ENCODE assay signal across 1 cellular context in the genomic region with DNA sequence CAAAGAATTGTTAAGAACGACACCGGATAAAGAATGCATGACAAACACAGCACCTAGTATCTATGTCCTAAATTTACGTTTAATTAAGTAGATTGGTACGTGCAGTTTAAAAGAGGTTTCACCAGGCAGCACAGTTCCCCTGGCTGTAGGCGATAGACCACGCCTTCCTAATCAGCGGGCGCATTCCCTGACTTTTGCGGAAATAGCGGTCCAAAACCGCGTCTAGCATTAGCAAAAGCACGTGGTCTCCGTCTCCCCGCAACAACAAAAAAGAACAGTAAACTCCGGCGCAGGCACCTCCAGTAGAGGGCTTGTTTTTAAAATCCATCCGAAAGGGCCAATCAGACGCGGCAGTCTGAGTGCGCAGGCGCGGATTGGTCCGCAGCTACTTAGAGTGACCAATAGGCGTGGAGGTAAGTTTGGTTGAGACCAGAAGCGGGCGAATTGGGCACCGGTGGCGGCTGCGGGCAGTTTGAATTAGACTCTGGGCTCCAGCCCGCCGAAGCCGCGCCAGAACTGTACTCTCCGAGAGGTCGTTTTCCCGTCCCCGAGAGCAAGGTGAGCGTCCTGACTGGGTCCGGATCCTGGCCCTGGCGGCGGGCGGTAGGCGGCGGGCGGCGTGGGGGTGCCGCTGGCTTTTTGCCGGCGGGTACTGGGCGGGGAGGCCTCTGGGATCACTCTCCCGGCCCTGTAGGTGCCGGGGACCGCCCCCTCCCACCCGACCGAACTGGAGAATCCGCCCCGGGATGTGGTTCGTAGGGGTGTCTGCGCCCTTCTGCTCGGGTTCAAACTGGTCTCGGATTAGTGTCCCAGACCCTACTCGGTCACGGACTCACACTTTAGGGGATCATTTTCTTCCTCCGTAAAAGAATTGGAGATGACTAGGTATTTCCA.
TF ChIP-seq lines count a peak whose summit lies in the region.

A gene with protein sequence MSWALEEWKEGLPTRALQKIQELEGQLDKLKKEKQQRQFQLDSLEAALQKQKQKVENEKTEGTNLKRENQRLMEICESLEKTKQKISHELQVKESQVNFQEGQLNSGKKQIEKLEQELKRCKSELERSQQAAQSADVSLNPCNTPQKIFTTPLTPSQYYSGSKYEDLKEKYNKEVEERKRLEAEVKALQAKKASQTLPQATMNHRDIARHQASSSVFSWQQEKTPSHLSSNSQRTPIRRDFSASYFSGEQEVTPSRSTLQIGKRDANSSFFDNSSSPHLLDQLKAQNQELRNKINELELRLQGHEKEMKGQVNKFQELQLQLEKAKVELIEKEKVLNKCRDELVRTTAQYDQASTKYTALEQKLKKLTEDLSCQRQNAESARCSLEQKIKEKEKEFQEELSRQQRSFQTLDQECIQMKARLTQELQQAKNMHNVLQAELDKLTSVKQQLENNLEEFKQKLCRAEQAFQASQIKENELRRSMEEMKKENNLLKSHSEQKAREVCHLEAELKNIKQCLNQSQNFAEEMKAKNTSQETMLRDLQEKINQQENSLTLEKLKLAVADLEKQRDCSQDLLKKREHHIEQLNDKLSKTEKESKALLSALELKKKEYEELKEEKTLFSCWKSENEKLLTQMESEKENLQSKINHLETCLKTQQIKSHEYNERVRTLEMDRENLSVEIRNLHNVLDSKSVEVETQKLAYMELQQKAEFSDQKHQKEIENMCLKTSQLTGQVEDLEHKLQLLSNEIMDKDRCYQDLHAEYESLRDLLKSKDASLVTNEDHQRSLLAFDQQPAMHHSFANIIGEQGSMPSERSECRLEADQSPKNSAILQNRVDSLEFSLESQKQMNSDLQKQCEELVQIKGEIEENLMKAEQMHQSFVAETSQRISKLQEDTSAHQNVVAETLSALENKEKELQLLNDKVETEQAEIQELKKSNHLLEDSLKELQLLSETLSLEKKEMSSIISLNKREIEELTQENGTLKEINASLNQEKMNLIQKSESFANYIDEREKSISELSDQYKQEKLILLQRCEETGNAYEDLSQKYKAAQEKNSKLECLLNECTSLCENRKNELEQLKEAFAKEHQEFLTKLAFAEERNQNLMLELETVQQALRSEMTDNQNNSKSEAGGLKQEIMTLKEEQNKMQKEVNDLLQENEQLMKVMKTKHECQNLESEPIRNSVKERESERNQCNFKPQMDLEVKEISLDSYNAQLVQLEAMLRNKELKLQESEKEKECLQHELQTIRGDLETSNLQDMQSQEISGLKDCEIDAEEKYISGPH (N-terminal part only) (plus strand): TSS at position 432 of the 894 bp plus-strand sequence. CDS start 10,560 bp downstream, outside the sequence.

TF ChIP-seq in HepG2, 621 proteins besides CTCF, POLR2A, EP300 and RAD21 (continued from another document and continues in another):
- 0 out of 2 replicates have a peak, but pooled peaks have one; percentile 20 for TF ChIP-seq ZNF800 (CRISPR knock-in tag; IDR thresholded peaks at IDR 0.05)
- TF ChIP-seq, protein P1, sequence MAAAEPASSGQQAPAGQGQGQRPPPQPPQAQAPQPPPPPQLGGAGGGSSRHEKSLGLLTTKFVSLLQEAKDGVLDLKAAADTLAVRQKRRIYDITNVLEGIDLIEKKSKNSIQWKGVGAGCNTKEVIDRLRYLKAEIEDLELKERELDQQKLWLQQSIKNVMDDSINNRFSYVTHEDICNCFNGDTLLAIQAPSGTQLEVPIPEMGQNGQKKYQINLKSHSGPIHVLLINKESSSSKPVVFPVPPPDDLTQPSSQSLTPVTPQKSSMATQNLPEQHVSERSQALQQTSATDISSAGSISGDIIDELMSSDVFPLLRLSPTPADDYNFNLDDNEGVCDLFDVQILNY (CRISPR knock-in tag; conservative IDR thresholded peaks at IDR 0.05) = peak; percentile 93
- peak; percentile 87; the same call in 1 of the 2 replicates for TF ChIP-seq NKX3-1 (CRISPR knock-in tag; IDR thresholded peaks at IDR 0.05)
- peak; percentile 88 for TF ChIP-seq REPIN1 (CRISPR knock-in tag; IDR thresholded peaks at IDR 0.05; ENCODE audit: borderline replicate concordance, low read depth)
- TF ChIP-seq HES4 (CRISPR knock-in tag; IDR thresholded peaks at IDR 0.05; ENCODE audit: borderline replicate concordance) = no peak
- no peak for TF ChIP-seq ZNF598 (CRISPR knock-in tag; IDR thresholded peaks at IDR 0.05; ENCODE audit: borderline replicate concordance)
- TF ChIP-seq ZBTB46 (CRISPR knock-in tag; IDR thresholded peaks at IDR 0.05; ENCODE audit: borderline replicate concordance) = no peak
- peak; percentile 88 for TF ChIP-seq E2F1 (CRISPR knock-in tag; IDR thresholded peaks at IDR 0.05)
- no peak for TF ChIP-seq ZNF550 (CRISPR knock-in tag; IDR thresholded peaks at IDR 0.05; ENCODE audit: borderline replicate concordance)
- TF ChIP-seq, protein P2, sequence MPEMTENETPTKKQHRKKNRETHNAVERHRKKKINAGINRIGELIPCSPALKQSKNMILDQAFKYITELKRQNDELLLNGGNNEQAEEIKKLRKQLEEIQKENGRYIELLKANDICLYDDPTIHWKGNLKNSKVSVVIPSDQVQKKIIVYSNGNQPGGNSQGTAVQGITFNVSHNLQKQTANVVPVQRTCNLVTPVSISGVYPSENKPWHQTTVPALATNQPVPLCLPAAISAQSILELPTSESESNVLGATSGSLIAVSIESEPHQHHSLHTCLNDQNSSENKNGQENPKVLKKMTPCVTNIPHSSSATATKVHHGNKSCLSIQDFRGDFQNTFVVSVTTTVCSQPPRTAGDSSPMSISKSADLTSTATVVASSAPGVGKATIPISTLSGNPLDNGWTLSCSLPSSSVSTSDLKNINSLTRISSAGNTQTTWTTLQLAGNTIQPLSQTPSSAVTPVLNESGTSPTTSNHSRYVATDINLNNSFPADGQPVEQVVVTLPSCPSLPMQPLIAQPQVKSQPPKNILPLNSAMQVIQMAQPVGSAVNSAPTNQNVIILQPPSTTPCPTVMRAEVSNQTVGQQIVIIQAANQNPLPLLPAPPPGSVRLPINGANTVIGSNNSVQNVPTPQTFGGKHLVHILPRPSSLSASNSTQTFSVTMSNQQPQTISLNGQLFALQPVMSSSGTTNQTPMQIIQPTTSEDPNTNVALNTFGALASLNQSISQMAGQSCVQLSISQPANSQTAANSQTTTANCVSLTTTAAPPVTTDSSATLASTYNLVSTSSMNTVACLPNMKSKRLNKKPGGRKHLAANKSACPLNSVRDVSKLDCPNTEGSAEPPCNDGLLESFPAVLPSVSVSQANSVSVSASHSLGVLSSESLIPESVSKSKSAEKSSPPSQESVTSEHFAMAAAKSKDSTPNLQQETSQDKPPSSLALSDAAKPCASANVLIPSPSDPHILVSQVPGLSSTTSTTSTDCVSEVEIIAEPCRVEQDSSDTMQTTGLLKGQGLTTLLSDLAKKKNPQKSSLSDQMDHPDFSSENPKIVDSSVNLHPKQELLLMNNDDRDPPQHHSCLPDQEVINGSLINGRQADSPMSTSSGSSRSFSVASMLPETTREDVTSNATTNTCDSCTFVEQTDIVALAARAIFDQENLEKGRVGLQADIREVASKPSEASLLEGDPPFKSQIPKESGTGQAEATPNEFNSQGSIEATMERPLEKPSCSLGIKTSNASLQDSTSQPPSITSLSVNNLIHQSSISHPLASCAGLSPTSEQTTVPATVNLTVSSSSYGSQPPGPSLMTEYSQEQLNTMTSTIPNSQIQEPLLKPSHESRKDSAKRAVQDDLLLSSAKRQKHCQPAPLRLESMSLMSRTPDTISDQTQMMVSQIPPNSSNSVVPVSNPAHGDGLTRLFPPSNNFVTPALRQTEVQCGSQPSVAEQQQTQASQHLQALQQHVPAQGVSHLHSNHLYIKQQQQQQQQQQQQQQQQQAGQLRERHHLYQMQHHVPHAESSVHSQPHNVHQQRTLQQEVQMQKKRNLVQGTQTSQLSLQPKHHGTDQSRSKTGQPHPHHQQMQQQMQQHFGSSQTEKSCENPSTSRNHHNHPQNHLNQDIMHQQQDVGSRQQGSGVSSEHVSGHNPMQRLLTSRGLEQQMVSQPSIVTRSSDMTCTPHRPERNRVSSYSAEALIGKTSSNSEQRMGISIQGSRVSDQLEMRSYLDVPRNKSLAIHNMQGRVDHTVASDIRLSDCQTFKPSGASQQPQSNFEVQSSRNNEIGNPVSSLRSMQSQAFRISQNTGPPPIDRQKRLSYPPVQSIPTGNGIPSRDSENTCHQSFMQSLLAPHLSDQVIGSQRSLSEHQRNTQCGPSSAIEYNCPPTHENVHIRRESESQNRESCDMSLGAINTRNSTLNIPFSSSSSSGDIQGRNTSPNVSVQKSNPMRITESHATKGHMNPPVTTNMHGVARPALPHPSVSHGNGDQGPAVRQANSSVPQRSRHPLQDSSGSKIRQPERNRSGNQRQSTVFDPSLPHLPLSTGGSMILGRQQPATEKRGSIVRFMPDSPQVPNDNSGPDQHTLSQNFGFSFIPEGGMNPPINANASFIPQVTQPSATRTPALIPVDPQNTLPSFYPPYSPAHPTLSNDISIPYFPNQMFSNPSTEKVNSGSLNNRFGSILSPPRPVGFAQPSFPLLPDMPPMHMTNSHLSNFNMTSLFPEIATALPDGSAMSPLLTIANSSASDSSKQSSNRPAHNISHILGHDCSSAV (CRISPR knock-in tag; IDR thresholded peaks at IDR 0.05; ENCODE audit: borderline replicate concordance) = no peak
- TF ChIP-seq MEIS2 (CRISPR knock-in tag; IDR thresholded peaks at IDR 0.05) = no peak
- peak; percentile 80; the same call in 1 of the 2 replicates for TF ChIP-seq CC2D1A (CRISPR knock-in tag; IDR thresholded peaks at IDR 0.05)
- TF ChIP-seq HNRNPLL (IDR thresholded peaks at IDR 0.05; ENCODE audit: low read depth, low read length, poor library complexity, severe bottlenecking) = peak; percentile 98
- no peak for TF ChIP-seq SOX6 (IDR thresholded peaks at IDR 0.05)
- no peak; the same call in 1 of the 2 replicates for TF ChIP-seq SOX6 (CRISPR knock-in tag; IDR thresholded peaks at IDR 0.05)
- TF ChIP-seq, protein P3, sequence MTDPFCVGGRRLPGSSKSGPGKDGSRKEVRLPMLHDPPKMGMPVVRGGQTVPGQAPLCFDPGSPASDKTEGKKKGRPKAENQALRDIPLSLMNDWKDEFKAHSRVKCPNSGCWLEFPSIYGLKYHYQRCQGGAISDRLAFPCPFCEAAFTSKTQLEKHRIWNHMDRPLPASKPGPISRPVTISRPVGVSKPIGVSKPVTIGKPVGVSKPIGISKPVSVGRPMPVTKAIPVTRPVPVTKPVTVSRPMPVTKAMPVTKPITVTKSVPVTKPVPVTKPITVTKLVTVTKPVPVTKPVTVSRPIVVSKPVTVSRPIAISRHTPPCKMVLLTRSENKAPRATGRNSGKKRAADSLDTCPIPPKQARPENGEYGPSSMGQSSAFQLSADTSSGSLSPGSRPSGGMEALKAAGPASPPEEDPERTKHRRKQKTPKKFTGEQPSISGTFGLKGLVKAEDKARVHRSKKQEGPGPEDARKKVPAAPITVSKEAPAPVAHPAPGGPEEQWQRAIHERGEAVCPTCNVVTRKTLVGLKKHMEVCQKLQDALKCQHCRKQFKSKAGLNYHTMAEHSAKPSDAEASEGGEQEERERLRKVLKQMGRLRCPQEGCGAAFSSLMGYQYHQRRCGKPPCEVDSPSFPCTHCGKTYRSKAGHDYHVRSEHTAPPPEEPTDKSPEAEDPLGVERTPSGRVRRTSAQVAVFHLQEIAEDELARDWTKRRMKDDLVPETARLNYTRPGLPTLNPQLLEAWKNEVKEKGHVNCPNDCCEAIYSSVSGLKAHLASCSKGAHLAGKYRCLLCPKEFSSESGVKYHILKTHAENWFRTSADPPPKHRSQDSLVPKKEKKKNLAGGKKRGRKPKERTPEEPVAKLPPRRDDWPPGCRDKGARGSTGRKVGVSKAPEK (CRISPR knock-in tag; IDR thresholded peaks at IDR 0.05; ENCODE audit: borderline replicate concordance) = no peak
- TF ChIP-seq TP53 (CRISPR knock-in tag; conservative IDR thresholded peaks at IDR 0.05) = no peak
- TF ChIP-seq ARID3A (IDR thresholded peaks at IDR 0.05; ENCODE audit: low read depth, low read length) = no peak; the same call in 1 of the 2 replicates
- TF ChIP-seq SMAD1 (CRISPR knock-in tag; IDR thresholded peaks at IDR 0.05; ENCODE audit: borderline replicate concordance, low read depth) = no peak
- TF ChIP-seq MATR3 (CRISPR knock-in tag; IDR thresholded peaks at IDR 0.05) = no peak
- TF ChIP-seq MAFG (CRISPR knock-in tag; IDR thresholded peaks at IDR 0.05) = no peak
